ENCODE assay signal across 1 cellular context in genomic region chr17:49404906-49405305, GRCh38.
TF ChIP-seq lines count a peak whose summit lies in the region.

No MANE protein-coding gene starts in this region.

TF ChIP-seq in GM23338, 12 proteins besides CTCF, POLR2A, EP300 and RAD21:
- TF ChIP-seq EZH2phosphoT487 (IDR thresholded peaks at IDR 0.05; ENCODE audit: unreplicated experiment) (no peak), POLR2AphosphoS5 (IDR thresholded peaks at IDR 0.05; ENCODE audit: low read depth) (no peak), REST (IDR thresholded peaks at IDR 0.05; ENCODE audit: unreplicated experiment) (no peak), ETS1 (IDR thresholded peaks at IDR 0.05) (no peak), NANOG (IDR thresholded peaks at IDR 0.05; ENCODE audit: borderline replicate concordance) (no peak), EZH2 (IDR thresholded peaks at IDR 0.05; ENCODE audit: low read depth, unreplicated experiment) (no peak), ZNF462 (CRISPR knock-in tag; IDR thresholded peaks at IDR 0.05) (no peak), JUNB (IDR thresholded peaks at IDR 0.05; ENCODE audit: unreplicated experiment) (no peak), CREB1 (CRISPR knock-in tag; IDR thresholded peaks at IDR 0.05; ENCODE audit: low read depth) (no peak), ZNF114 (CRISPR knock-in tag; IDR thresholded peaks at IDR 0.05) (no peak)
